Comparison of ENCODE assay signal across 8 cellular contexts in genomic region chr4:2797545-2798305, GRCh38. TPM values are rescaled to one million over a fixed set of nuclear protein-coding genes. Genes with fewer than 3 reads are reported as not detected.
DNase-seq lines count a peak whose midpoint lies in the region; ATAC-seq and TF ChIP-seq lines count a peak whose summit lies in the region.

No MANE protein-coding gene starts in this region.

- H3K9me3 Mint-ChIP-seq in naive thymus-derived CD8-positive, alpha-beta T cell = no peaks in the 10 kb centered on the region

- ATAC-seq in body of pancreas = peak; percentile 46
- peak; percentile 52 to 67 for ATAC-seq in naive thymus-derived CD8-positive, alpha-beta T cell
- ATAC-seq in GM18867 (IDR thresholded peaks at IDR 0.05; ENCODE audit: unreplicated experiment) = no peak
- no peak for ATAC-seq in HG03139 (IDR thresholded peaks at IDR 0.05; ENCODE audit: unreplicated experiment)
- ATAC-seq in GM21786 (IDR thresholded peaks at IDR 0.05; ENCODE audit: unreplicated experiment) = no peak

- CTCF ChIA-PET in RWPE1 (lab: Yijun Ruan, JAX) = interaction anchor here (0.6 to 1.6 kb wide), 2 partner anchors 31 to 82 kb away, joined by 3 read pairs; no protein-coding TSS in a partner anchor

- WGBS in body of pancreas, 2 donors = 37 to 52% methylated on average over 11 to 23 of the region's 23 CpGs

- H3K27me3 ChIP-seq in BE2C (no peaks in the 10 kb centered on the region), body of pancreas (no peaks in the 10 kb centered on the region)

- POLR2A ChIA-PET in RWPE1 (lab: Yijun Ruan, JAX; ENCODE audit: low non-redundant PET) = no interaction called here
- POLR2A ChIA-PET in naive thymus-derived CD8-positive, alpha-beta T cell (lab: Charles Lee) = interaction anchor here (1.0 to 7.9 kb wide), 7 partner anchors 11 to 166 kb away, joined by 3 to 91 read pairs (median 6); partner anchors contain the start of genes ADD1 and GRK4

- 0 out of 2 replicates have a peak, but pooled peaks have one; percentile 5 for TF ChIP-seq CTCF in BE2C (IDR thresholded peaks at IDR 0.05; ENCODE audit: low read depth, low read length)
- no peak for TF ChIP-seq CTCF in RWPE1 (conservative IDR thresholded peaks at IDR 0.05; ENCODE audit: low read depth)
- no peak for TF ChIP-seq CTCF in body of pancreas (IDR thresholded peaks at IDR 0.05)

- no peak overlapping the region for H3K4me3 ChIP-seq in BE2C (ENCODE audit: low read depth, low read length)
- no peak overlapping the region for H3K4me3 ChIP-seq in body of pancreas

- no peaks in the 10 kb centered on the region for H3K36me3 Mint-ChIP-seq in naive thymus-derived CD8-positive, alpha-beta T cell

- intact Hi-C loops in body of pancreas (cut with DNase I) = no loop called here

- no peaks in the 10 kb centered on the region for H3K27me3 Mint-ChIP-seq in naive thymus-derived CD8-positive, alpha-beta T cell

- H3K36me3 ChIP-seq in BE2C (no peaks in the 10 kb centered on the region), body of pancreas (replicated peaks in 1 of 2; ENCODE audit: insufficient read depth in 1 of 2, low read depth in 2 of 2) (no peaks in the 10 kb centered on the region)

- H3K4me1 ChIP-seq in BE2C (peaks cover 60% of the 10 kb centered on the region), body of pancreas (peaks cover 89% of the 10 kb centered on the region)

- peak overlapping the region; percentile 38 to 92 (median 86) for H3K27ac Mint-ChIP-seq in naive thymus-derived CD8-positive, alpha-beta T cell

- H3K4me3 Mint-ChIP-seq in naive thymus-derived CD8-positive, alpha-beta T cell = peak overlapping the region; percentile 67 to 88 (median 80)

- H3K4me1 Mint-ChIP-seq in naive thymus-derived CD8-positive, alpha-beta T cell = peaks cover 23 to 72% (median 64%) of the 10 kb centered on the region in 4 donors

- peak overlapping the region; percentile 99 for H3K27ac ChIP-seq in RWPE1
- H3K27ac ChIP-seq in body of pancreas = peak overlapping the region; percentile 67 to 86 (median 82)

- TF ChIP-seq POLR2A in body of pancreas (IDR thresholded peaks at IDR 0.05) = no peak

- H3K9me3 ChIP-seq in BE2C = no peaks in the 10 kb centered on the region
- H3K9me3 ChIP-seq in body of pancreas = no peaks in the 10 kb centered on the region

- DNase-seq in BE2C = peak; percentile 61
- no peak for DNase-seq in RWPE1 (ENCODE audit: low spot score)
- DNase-seq in body of pancreas = peak; percentile 75 to 89 (median 84)
- peak in 4 of 10 donors; percentile 31 to 55 (median 40) for DNase-seq in naive thymus-derived CD8-positive, alpha-beta T cell
- DNase-seq in germinal center (ENCODE audit: low spot score) = no peak

RNA-seq across cellular contexts. Expression of gene SH3BP2, which starts 4.8 kb away (rescaled TPM):
- polyA plus RNA-seq in BE2C (2012; ENCODE audit: insufficient read depth, insufficient read length, low read depth) = 35.4 TPM
- total RNA-seq in body of pancreas = 10 to 100 TPM; 29.0 to 33.5 TPM
- total RNA-seq in naive thymus-derived CD8-positive, alpha-beta T cell = 10 to 100 TPM; 27.8 to 28.3 TPM
- polyA plus RNA-seq in naive thymus-derived CD8-positive, alpha-beta T cell = 10 to 100 TPM in 1 of 3 donors, 1 to 10 TPM in 2; 4.8 to 10.8 (median 5.4) TPM

RNA-seq across cellular contexts. Expression of gene TNIP2, which starts 41.6 kb away (rescaled TPM):
- 47.1 TPM for polyA plus RNA-seq in BE2C (2012; ENCODE audit: insufficient read depth, insufficient read length, low read depth)
- total RNA-seq in body of pancreas = 10 to 100 TPM; 39.7 to 75.8 TPM
- total RNA-seq in naive thymus-derived CD8-positive, alpha-beta T cell = 10 to 100 TPM; 48.1 to 48.4 TPM
- polyA plus RNA-seq in naive thymus-derived CD8-positive, alpha-beta T cell = 10 to 100 TPM; 34.2 to 52.5 (median 43.5) TPM

RNA-seq across cellular contexts. Expression of gene ADD1, which starts 45.9 kb away (rescaled TPM):
- polyA plus RNA-seq in BE2C (2012; ENCODE audit: insufficient read depth, insufficient read length, low read depth) = 184 TPM
- 100 to 1,000 TPM in 1 of 2 donors, 10 to 100 TPM in 1; 84.1 to 266 TPM for total RNA-seq in body of pancreas
- total RNA-seq in naive thymus-derived CD8-positive, alpha-beta T cell = 100 to 1,000 TPM; 302 to 309 TPM
- 100 to 1,000 TPM; 129 to 151 (median 150) TPM for polyA plus RNA-seq in naive thymus-derived CD8-positive, alpha-beta T cell

Comparison
In these comparisons a context has a peak if more than half of its experiments do, and no peak if none do; other contexts are left out.
1. DNase-seq: peak in BE2C (single experiment) and body of pancreas (4 of 4); none in RWPE1 (single experiment) and germinal center (single experiment).
2. ATAC-seq: peak in body of pancreas (single experiment) and naive thymus-derived CD8-positive, alpha-beta T cell (2 of 2); none in GM18867 (single experiment), HG03139 (single experiment) and GM21786 (single experiment).